In the genomic region with DNA sequence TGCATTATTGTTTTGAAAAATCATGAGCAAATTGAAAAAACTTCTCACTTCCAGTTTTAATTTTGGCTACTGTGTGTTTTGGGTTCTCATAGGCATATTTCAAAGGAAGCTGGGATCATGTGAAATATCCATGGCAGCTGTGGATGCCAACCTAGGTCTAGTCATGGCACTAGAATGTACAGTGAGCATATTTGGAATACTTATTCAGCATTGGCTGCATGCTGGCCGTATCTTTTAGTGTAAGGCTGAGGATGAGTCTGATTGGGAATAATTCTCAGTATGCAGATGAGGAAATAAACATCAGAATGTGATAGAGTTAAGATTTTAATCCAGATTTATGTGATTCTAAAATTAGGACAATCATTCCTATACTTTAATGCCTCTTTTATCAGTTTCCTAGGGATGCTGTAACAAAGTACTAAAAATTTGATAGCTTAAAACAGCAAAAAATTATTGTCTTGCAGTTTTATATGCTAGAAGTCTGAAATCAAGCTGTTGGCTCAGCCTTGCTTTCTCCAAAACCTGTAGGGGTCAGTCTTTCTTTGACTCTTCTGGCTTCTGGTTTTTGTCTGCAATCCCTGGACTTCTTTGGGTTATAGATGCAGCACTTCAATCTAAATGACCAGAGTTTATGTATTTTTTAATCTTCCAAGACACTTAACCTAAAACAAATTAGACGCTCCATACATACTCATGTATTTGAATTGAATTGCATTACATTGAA, we compare ENCODE assay signal across 16 cellular contexts. TPM values are rescaled to one million over a fixed set of nuclear protein-coding genes. Genes with fewer than 3 reads are reported as not detected.
DNase-seq lines count a peak whose midpoint lies in the region; ATAC-seq and TF ChIP-seq lines count a peak whose summit lies in the region.
"Had no signal": no experiment of that assay in that cellular context is flagged by ENCODE, and none has a peak within 500 bp of the region (broad histone marks: within the 10 kb centered on the region; RNA-seq: fewer than 3 reads in every experiment).

No MANE protein-coding gene starts in this region.

- no peak for TF ChIP-seq EP300 in transverse colon (IDR thresholded peaks at IDR 0.05; ENCODE audit: low read depth)

- ATAC-seq in GM19397 (IDR thresholded peaks at IDR 0.05; ENCODE audit: unreplicated experiment) (no peak), HG02588 (IDR thresholded peaks at IDR 0.05; ENCODE audit: unreplicated experiment) (no peak)
- ATAC-seq: left lung, Panc1 had no signal

- 48 to 75% methylated on average over 2 of the region's 2 CpGs for WGBS in transverse colon (ENCODE audit: low coverage in 1 of 2), 2 donors

- in situ Hi-C loops in SK-MEL-5 (cut with HindIII; ENCODE audit: low pct_unique_long_range_greater_than_20kb, low sequenced_read_pairs), result no loop called here
- in situ Hi-C loops in transverse colon (cut with MboI; ENCODE audit: low pct_ligation_motif_present in 1 of 4, low pct_unique_long_range_greater_than_20kb in 1 of 4, low sequenced_read_pairs in 3 of 4), result no loop called here

- TF ChIP-seq POLR2A in transverse colon (IDR thresholded peaks at IDR 0.05), result no peak
- TF ChIP-seq POLR2A in erythroblast (IDR thresholded peaks at IDR 0.05; ENCODE audit: low read length), result no peak

- no peaks in the 10 kb centered on the region for H3K27me3 ChIP-seq in transverse colon
- H3K27me3 ChIP-seq: left lung, tibial nerve had no signal

- no peaks in the 10 kb centered on the region for H3K9me3 ChIP-seq in transverse colon
- H3K9me3 ChIP-seq: left lung, tibial nerve had no signal

- intact Hi-C loops in transverse colon (cut with DNase I; ENCODE audit: low total_unique reads), result no loop called here

- peak; percentile 2 for DNase-seq in SK-MEL-5 (ENCODE audit: low read depth, low spot score)
- peak; percentile 71 for DNase-seq in fibroblast of peridontal ligament (ENCODE audit: extremely low read depth)
- peak; percentile 19 for DNase-seq in skeletal muscle cell (ENCODE audit: low read depth)
- no peak for DNase-seq in transverse colon
- DNase-seq in erythroblast (lab: John Stamatoyannopoulos, UW), result no peak
- DNase-seq: activated CD4-positive, alpha-beta memory T cell treated with anti-CD3 and anti-CD28 coated beads, Interleukin-2, amount 10 ng/mL, durations not matched to agents 7 days and 5 days; activated gamma-delta T cell; DMS 273 treated with DMSO at 0.1 percent for 48 hours; left lung had no signal

- H3K4me1 ChIP-seq in transverse colon, result no peaks in the 10 kb centered on the region
- H3K4me1 ChIP-seq: left lung, tibial nerve had no signal

- H3K4me3 ChIP-seq in skeletal muscle cell (ENCODE audit: low read depth, low read length), result no peak overlapping the region
- H3K4me3 ChIP-seq in transverse colon, result no peak overlapping the region
- H3K4me3 ChIP-seq: left lung, tibial nerve had no signal

- 0 out of 3 replicates have a peak, but pooled peaks have one; percentile 11 for TF ChIP-seq CTCF in GM12872 (IDR thresholded peaks at IDR 0.05; ENCODE audit: insufficient read depth, low read depth, low read length)
- no peak for TF ChIP-seq CTCF in transverse colon (IDR thresholded peaks at IDR 0.05)

- H3K36me3 ChIP-seq in transverse colon, result no peaks in the 10 kb centered on the region
- H3K36me3 ChIP-seq: left lung, tibial nerve had no signal

- no peak overlapping the region for H3K27ac ChIP-seq in transverse colon
- H3K27ac ChIP-seq: left lung, tibial nerve had no signal

RNA-seq across cellular contexts. Expression of a gene that starts 37.7 kb away (rescaled TPM):
- not detected in 2 replicates for total RNA-seq in SK-MEL-5 (2014; rRNA removed; shearing (Covaris generic))
- polyA plus RNA-seq in SK-MEL-5 (2015; cell fraction: cytosol; rRNA removed), result not detected in 2 replicates
- not detected in 2 replicates for polyA plus RNA-seq in SK-MEL-5 (2015; cell fraction: nucleus; rRNA removed)
- total RNA-seq in transverse colon, result not detected
- total RNA-seq: activated CD4-positive, alpha-beta memory T cell treated with anti-CD3 and anti-CD28 coated beads, Interleukin-2, amount 10 ng/mL, durations not matched to agents 7 days and 5 days; fibroblast of villous mesenchyme; left lung; NCI-H460; tibial nerve had no signal

Comparison
In these comparisons a context has a peak if more than half of its experiments do, and no peak if none do; other contexts are left out.
1. DNase-seq: peak in SK-MEL-5 (single experiment), fibroblast of peridontal ligament (single experiment) and skeletal muscle cell (single experiment); none in transverse colon (single experiment) and erythroblast (0 of 2).